7 cellular contexts compared by ENCODE assay signal in genomic region chr1:66932291-66932690, GRCh38. TPM values are rescaled to one million over a fixed set of nuclear protein-coding genes. Genes with fewer than 3 reads are reported as not detected.
A peak's percentile ranks its signal among the peaks of the same experiment; 100 is the strongest.
DNase-seq lines count a peak whose midpoint lies in the region; ATAC-seq and TF ChIP-seq lines count a peak whose summit lies in the region.

No MANE protein-coding gene starts in this region.

- H3K27me3 Mint-ChIP-seq in osteocyte (ENCODE audit: unreplicated experiment) = no peaks in the 10 kb centered on the region

- no peaks in the 10 kb centered on the region for H3K36me3 ChIP-seq in effector memory CD4-positive, alpha-beta T cell (ENCODE audit: control insufficient read depth, insufficient read depth, low read length)

- H3K4me1 Mint-ChIP-seq in osteocyte (ENCODE audit: unreplicated experiment) = peaks cover 67% of the 10 kb centered on the region

- TF ChIP-seq CTCF in GM12865 (IDR thresholded peaks at IDR 0.05; ENCODE audit: insufficient read depth, low read depth, low read length, missing control alignments) (no peak), NB4 (IDR thresholded peaks at IDR 0.05; ENCODE audit: low read depth, low read length) (no peak), osteocyte (IDR thresholded peaks at IDR 0.05) (no peak)

- peak overlapping the region; percentile 83 for H3K27ac Mint-ChIP-seq in osteocyte (ENCODE audit: unreplicated experiment)

- peak overlapping the region; percentile 8 for H3K27ac ChIP-seq in effector memory CD4-positive, alpha-beta T cell (ENCODE audit: insufficient read depth, low read length, poor library complexity, severe bottlenecking)

- TF ChIP-seq POLR2A in NB4 (IDR thresholded peaks at IDR 0.05; ENCODE audit: extremely low read depth, insufficient read length) = no peak

- H3K4me1 ChIP-seq in effector memory CD4-positive, alpha-beta T cell (ENCODE audit: control insufficient read depth, insufficient read depth, low read length, poor library complexity, severe bottlenecking) = peaks cover 20% of the 10 kb centered on the region

- H3K27me3 ChIP-seq in effector memory CD4-positive, alpha-beta T cell (replicated peaks; ENCODE audit: control insufficient read depth, insufficient read depth, low read length, poor library complexity, severe bottlenecking) = no peaks in the 10 kb centered on the region

- DNase-seq in GM12865 (ENCODE audit: low read depth) = no peak
- no peak for DNase-seq in NB4 (ENCODE audit: low read depth)
- no peak for DNase-seq in effector memory CD4-positive, alpha-beta T cell
- DNase-seq in osteocyte (ENCODE audit: extremely low spot score, unreplicated experiment) = no peak
- DNase-seq in germinal center (ENCODE audit: low spot score) = no peak
- DNase-seq in NCI-H2171 treated with DMSO at 0.1 percent for 48 hours (lab: John Stamatoyannopoulos, UW) = no peak

- peak overlapping the region; percentile 90 for H3K4me3 Mint-ChIP-seq in osteocyte (ENCODE audit: unreplicated experiment)

- ATAC-seq in GM18517 (IDR thresholded peaks at IDR 0.05; ENCODE audit: unreplicated experiment) = no peak

- H3K4me3 ChIP-seq in GM12865 (ENCODE audit: low read depth, low read length) (peak overlapping the region; percentile 96), NB4 (ENCODE audit: low read depth, low read length) (peak overlapping the region; percentile 81)
- H3K4me3 ChIP-seq in effector memory CD4-positive, alpha-beta T cell (ENCODE audit: insufficient read depth, low read depth, low read length, poor library complexity, severe bottlenecking) = no peak overlapping the region

- peaks cover 2% of the 10 kb centered on the region for H3K36me3 Mint-ChIP-seq in osteocyte (ENCODE audit: unreplicated experiment)

- no peaks in the 10 kb centered on the region for H3K9me3 ChIP-seq in effector memory CD4-positive, alpha-beta T cell (ENCODE audit: control insufficient read depth, low read length)

- H3K9me3 Mint-ChIP-seq in osteocyte (ENCODE audit: unreplicated experiment) = no peaks in the 10 kb centered on the region

RNA-seq across cellular contexts. Expression of gene MIER1, which starts 7.5 kb away (rescaled TPM):
- total RNA-seq in osteocyte = 45.8 and 48.3 TPM in 2 replicates

RNA-seq across cellular contexts. Expression of gene DNAI4, which starts 7.6 kb away (rescaled TPM):
- total RNA-seq in osteocyte = 8.9 and 10.0 TPM in 2 replicates
